In genomic region chr18:56068701-56069100, GRCh38 we compare ENCODE assay signal across 19 cellular contexts.
DNase-seq lines count a peak whose midpoint lies in the region; ATAC-seq, FAIRE-seq and TF ChIP-seq lines count a peak whose summit lies in the region.
"Had no signal": no experiment of that assay in that cellular context is flagged by ENCODE, and none has a peak within 500 bp of the region (broad histone marks: within the 10 kb centered on the region; RNA-seq: fewer than 3 reads in every experiment).

No MANE protein-coding gene starts in this region.

- POLR2A ChIA-PET in MCF 10A (lab: Yijun Ruan, JAX), result interaction anchor here (0.7 kb wide), 1 partner anchor 16 kb away, joined by 3 read pairs; no protein-coding TSS in a partner anchor

- H3K4me1 Mint-ChIP-seq in MCF 10A (ENCODE audit: insufficient read depth, unreplicated experiment) (peaks cover 7% of the 10 kb centered on the region), astrocyte (ENCODE audit: low read depth, unreplicated experiment) (peaks cover 13% of the 10 kb centered on the region)

- H3K79me2 ChIP-seq in astrocyte (ENCODE audit: insufficient read depth, low read length), result no peaks in the 10 kb centered on the region
- H3K79me2 ChIP-seq in osteoblast (ENCODE audit: insufficient read depth, low read length), result no peaks in the 10 kb centered on the region

- BruUV-seq in MCF 10A (replicated peaks; lab: Mats Ljungman, UMichigan), result no TSS peak

- H2AFZ ChIP-seq in astrocyte (ENCODE audit: low read depth, low read length), result no peak overlapping the region
- peak overlapping the region; percentile 26 for H2AFZ ChIP-seq in osteoblast (ENCODE audit: low read length)

- H3K4me1 ChIP-seq in breast epithelium (no peaks in the 10 kb centered on the region), astrocyte (ENCODE audit: insufficient read depth, low read length) (peaks cover 9% of the 10 kb centered on the region), osteoblast (ENCODE audit: insufficient read depth, low read length) (peaks cover 14% of the 10 kb centered on the region), HAP-1 (no peaks in the 10 kb centered on the region)

- H3K27me3 Mint-ChIP-seq in MCF 10A (ENCODE audit: insufficient read depth, unreplicated experiment) (no peaks in the 10 kb centered on the region), astrocyte (ENCODE audit: low read depth, unreplicated experiment) (peaks cover 2% of the 10 kb centered on the region)

- FAIRE-seq in astrocyte (lab: Jason Lieb, UNC), result no peak
- FAIRE-seq: GM18507, HTR-8/SVneo had no signal

- H3K36me3 ChIP-seq in breast epithelium, result no peaks in the 10 kb centered on the region
- no peaks in the 10 kb centered on the region for H3K36me3 ChIP-seq in astrocyte (ENCODE audit: insufficient read depth, low read length)
- no peaks in the 10 kb centered on the region for H3K36me3 ChIP-seq in osteoblast (ENCODE audit: insufficient read depth, low read length)
- no peaks in the 10 kb centered on the region for H3K36me3 ChIP-seq in HAP-1 (replicated peaks)
- H3K36me3 ChIP-seq: MG63, SJSA1 had no signal

- H3K4me2 ChIP-seq in astrocyte (ENCODE audit: low read length) (peak overlapping the region; percentile 42), osteoblast (ENCODE audit: insufficient read depth, low read length) (peak overlapping the region; percentile 28)

- DNase-seq in MCF 10A (ENCODE audit: unreplicated experiment) (peak; percentile 22), breast epithelium (ENCODE audit: low spot score in 2 of 2) (no peak), astrocyte (ENCODE audit: low read depth) (no peak), osteoblast (ENCODE audit: insufficient read length, low spot score, missing footprints) (no peak), HAP-1 (ENCODE audit: low spot score in 2 of 2) (no peak), SHP77 (lab: John Stamatoyannopoulos, UW) (no peak), COLO829 (ENCODE audit: low spot score) (no peak)
- DNase-seq: 8988T, DMS53, KBM-7, MG63, NCI-H1694, NCI-H2081, NCI-H510A had no signal

- no peak for TF ChIP-seq POLR2A in breast epithelium (IDR thresholded peaks at IDR 0.05)

- no peaks in the 10 kb centered on the region for H3K36me3 Mint-ChIP-seq in MCF 10A (ENCODE audit: insufficient read depth, unreplicated experiment)
- no peaks in the 10 kb centered on the region for H3K36me3 Mint-ChIP-seq in astrocyte (ENCODE audit: low read depth, unreplicated experiment)

- ATAC-seq in esophagus mucosa, result peak; percentile 97
- ATAC-seq: Panc1 had no signal

- CTCF ChIA-PET in MCF 10A (lab: Yijun Ruan, JAX), result interaction anchor here (1.0 kb wide), 1 partner anchor 208 kb away, joined by 3 read pairs; no protein-coding TSS in a partner anchor

- no peak for TF ChIP-seq CTCF in MCF 10A (IDR thresholded peaks at IDR 0.05; ENCODE audit: unreplicated experiment)
- no peak for TF ChIP-seq CTCF in breast epithelium (IDR thresholded peaks at IDR 0.05)
- TF ChIP-seq CTCF in astrocyte (IDR thresholded peaks at IDR 0.05; ENCODE audit: insufficient read depth, low read depth, low read length), result no peak
- TF ChIP-seq CTCF in osteoblast (IDR thresholded peaks at IDR 0.05; ENCODE audit: extremely low read depth, low read depth, low read length), result no peak

- H3K4me3 Mint-ChIP-seq in MCF 10A (ENCODE audit: unreplicated experiment) (no peak overlapping the region), astrocyte (ENCODE audit: unreplicated experiment) (no peak overlapping the region)

- H3K27me3 ChIP-seq in breast epithelium (no peaks in the 10 kb centered on the region), astrocyte (ENCODE audit: insufficient read depth, low read length) (no peaks in the 10 kb centered on the region), osteoblast (ENCODE audit: insufficient read depth, low read length) (no peaks in the 10 kb centered on the region), HAP-1 (ENCODE audit: low read depth) (no peaks in the 10 kb centered on the region)
- H3K27me3 ChIP-seq: MG63, SJSA1 had no signal

- H3K4me3 ChIP-seq in breast epithelium (no peak overlapping the region), astrocyte (ENCODE audit: insufficient read depth, low read depth, low read length) (no peak overlapping the region), osteoblast (ENCODE audit: insufficient read depth, low read length) (no peak overlapping the region), HAP-1 (no peak overlapping the region)
- H3K4me3 ChIP-seq: MG63, SJSA1 had no signal

- no peak overlapping the region for H3K27ac Mint-ChIP-seq in MCF 10A (ENCODE audit: low read depth, unreplicated experiment)
- peak overlapping the region; percentile 14 for H3K27ac Mint-ChIP-seq in astrocyte (ENCODE audit: unreplicated experiment)

- in situ Hi-C loops in HAP-1 (cut with MboI; ENCODE audit: low sequenced_read_pairs), result no loop called here

- H3K9me3 ChIP-seq in breast epithelium, result no peaks in the 10 kb centered on the region
- H3K9me3 ChIP-seq in astrocyte (ENCODE audit: insufficient read depth, low read depth, low read length), result no peaks in the 10 kb centered on the region
- H3K9me3 ChIP-seq in osteoblast (ENCODE audit: low read depth, low read length), result no peaks in the 10 kb centered on the region
- H3K9me3 ChIP-seq in HAP-1, result no peaks in the 10 kb centered on the region
- H3K9me3 ChIP-seq: SJSA1 had no signal

- H3K9me3 Mint-ChIP-seq in MCF 10A (ENCODE audit: unreplicated experiment), result peaks cover 7% of the 10 kb centered on the region
- no peaks in the 10 kb centered on the region for H3K9me3 Mint-ChIP-seq in astrocyte (ENCODE audit: unreplicated experiment)

- intact Hi-C loops in MCF 10A (cut with micrococcal nuclease) (no loop called here), breast epithelium (cut with DNase I; ENCODE audit: low total_unique reads) (no loop called here)

- H3K27ac ChIP-seq in breast epithelium (no peak overlapping the region), astrocyte (ENCODE audit: low read depth, low read length) (no peak overlapping the region), osteoblast (ENCODE audit: low read depth, low read length) (no peak overlapping the region)
- H3K27ac ChIP-seq: SJSA1 had no signal

- H4K20me1 ChIP-seq in astrocyte (ENCODE audit: insufficient read depth, low read length) (no peaks in the 10 kb centered on the region), osteoblast (ENCODE audit: insufficient read depth, low read length) (no peaks in the 10 kb centered on the region)

- no peak overlapping the region for H3K9ac ChIP-seq in astrocyte (ENCODE audit: low read length)
